Comparison of ENCODE assay signal across 1 cellular context in the genomic region with DNA sequence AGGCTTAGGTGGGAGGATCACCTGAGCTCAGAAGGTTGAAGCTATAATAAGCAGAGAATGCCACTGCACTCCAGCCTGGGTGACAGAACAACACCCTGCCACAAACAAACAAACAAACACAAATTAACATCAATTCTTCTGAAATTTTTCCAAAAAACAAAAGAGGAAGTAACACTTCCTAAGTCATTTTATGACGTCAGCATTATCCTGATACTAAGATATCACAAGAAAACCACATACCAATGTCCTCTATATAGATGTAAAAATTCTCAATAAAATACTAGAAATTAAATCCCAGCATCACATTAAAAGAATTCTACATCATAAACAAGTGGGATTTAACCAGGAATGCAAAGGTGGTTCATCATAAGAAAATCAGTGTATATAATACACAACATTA.
A peak's percentile ranks its signal among the peaks of the same experiment; 100 is the strongest.
TF ChIP-seq lines count a peak whose summit lies in the region.

No MANE protein-coding gene starts in this region.

TF ChIP-seq in K562, 482 proteins besides CTCF, POLR2A, EP300 and RAD21 (continued from another document):
- TF ChIP-seq, protein P1, sequence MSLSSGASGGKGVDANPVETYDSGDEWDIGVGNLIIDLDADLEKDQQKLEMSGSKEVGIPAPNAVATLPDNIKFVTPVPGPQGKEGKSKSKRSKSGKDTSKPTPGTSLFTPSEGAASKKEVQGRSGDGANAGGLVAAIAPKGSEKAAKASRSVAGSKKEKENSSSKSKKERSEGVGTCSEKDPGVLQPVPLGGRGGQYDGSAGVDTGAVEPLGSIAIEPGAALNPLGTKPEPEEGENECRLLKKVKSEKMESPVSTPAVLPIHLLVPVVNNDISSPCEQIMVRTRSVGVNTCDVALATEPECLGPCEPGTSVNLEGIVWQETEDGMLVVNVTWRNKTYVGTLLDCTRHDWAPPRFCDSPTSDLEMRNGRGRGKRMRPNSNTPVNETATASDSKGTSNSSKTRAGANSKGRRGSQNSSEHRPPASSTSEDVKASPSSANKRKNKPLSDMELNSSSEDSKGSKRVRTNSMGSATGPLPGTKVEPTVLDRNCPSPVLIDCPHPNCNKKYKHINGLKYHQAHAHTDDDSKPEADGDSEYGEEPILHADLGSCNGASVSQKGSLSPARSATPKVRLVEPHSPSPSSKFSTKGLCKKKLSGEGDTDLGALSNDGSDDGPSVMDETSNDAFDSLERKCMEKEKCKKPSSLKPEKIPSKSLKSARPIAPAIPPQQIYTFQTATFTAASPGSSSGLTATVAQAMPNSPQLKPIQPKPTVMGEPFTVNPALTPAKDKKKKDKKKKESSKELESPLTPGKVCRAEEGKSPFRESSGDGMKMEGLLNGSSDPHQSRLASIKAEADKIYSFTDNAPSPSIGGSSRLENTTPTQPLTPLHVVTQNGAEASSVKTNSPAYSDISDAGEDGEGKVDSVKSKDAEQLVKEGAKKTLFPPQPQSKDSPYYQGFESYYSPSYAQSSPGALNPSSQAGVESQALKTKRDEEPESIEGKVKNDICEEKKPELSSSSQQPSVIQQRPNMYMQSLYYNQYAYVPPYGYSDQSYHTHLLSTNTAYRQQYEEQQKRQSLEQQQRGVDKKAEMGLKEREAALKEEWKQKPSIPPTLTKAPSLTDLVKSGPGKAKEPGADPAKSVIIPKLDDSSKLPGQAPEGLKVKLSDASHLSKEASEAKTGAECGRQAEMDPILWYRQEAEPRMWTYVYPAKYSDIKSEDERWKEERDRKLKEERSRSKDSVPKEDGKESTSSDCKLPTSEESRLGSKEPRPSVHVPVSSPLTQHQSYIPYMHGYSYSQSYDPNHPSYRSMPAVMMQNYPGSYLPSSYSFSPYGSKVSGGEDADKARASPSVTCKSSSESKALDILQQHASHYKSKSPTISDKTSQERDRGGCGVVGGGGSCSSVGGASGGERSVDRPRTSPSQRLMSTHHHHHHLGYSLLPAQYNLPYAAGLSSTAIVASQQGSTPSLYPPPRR (CRISPR knock-in tag; IDR thresholded peaks at IDR 0.05; ENCODE audit: borderline replicate concordance): no peak
- TF ChIP-seq ATF1 (CRISPR knock-in tag; IDR thresholded peaks at IDR 0.05) (no peak), ATF1 (tag; IDR thresholded peaks at IDR 0.05) (peak; percentile 66), THRAP3 (IDR thresholded peaks at IDR 0.05; ENCODE audit: borderline replicate concordance) (no peak), ZNF717 (CRISPR knock-in tag; IDR thresholded peaks at IDR 0.05) (no peak), MAFF (IDR thresholded peaks at IDR 0.05; ENCODE audit: low read length) (peak; percentile 68), WHSC1 (IDR thresholded peaks at IDR 0.05; ENCODE audit: low read length) (no peak), RNF219 (CRISPR knock-in tag; IDR thresholded peaks at IDR 0.05) (no peak), KAT8 (IDR thresholded peaks at IDR 0.05; ENCODE audit: low read depth) (no peak), PCBP2 (IDR thresholded peaks at IDR 0.05; ENCODE audit: low read depth, low read length, poor library complexity, severe bottlenecking) (no peak), CREM (IDR thresholded peaks at IDR 0.05; ENCODE audit: low read depth) (0 out of 2 replicates have a peak, but pooled peaks have one; percentile 31), NCOR1 (IDR thresholded peaks at IDR 0.05) (no peak), HDAC1 (IDR thresholded peaks at IDR 0.05) (no peak), ZNF280A (IDR thresholded peaks at IDR 0.05; ENCODE audit: low read depth, partially characterized antibody) (no peak), ATF7 (IDR thresholded peaks at IDR 0.05) (peak; percentile 90), SP1 (CRISPR knock-in tag; IDR thresholded peaks at IDR 0.05) (no peak), CLOCK (CRISPR knock-in tag; IDR thresholded peaks at IDR 0.05; ENCODE audit: borderline replicate concordance) (no peak), NR2C1 (IDR thresholded peaks at IDR 0.05) (no peak), NR2C1 (tag; IDR thresholded peaks at IDR 0.05) (no peak), NFE2 (IDR thresholded peaks at IDR 0.05; ENCODE audit: low read depth) (0 out of 2 replicates have a peak, but pooled peaks have one; percentile 29), CSDE1 (IDR thresholded peaks at IDR 0.05) (no peak), TBL1XR1 (IDR thresholded peaks at IDR 0.05; ENCODE audit: low read length in 2 of 2) (no peak), ATF3 (IDR thresholded peaks at IDR 0.05) (peak; percentile 63), ATF3 (CRISPR knock-in tag; conservative IDR thresholded peaks at IDR 0.05) (no peak), C11orf30 (IDR thresholded peaks at IDR 0.05; ENCODE audit: low read depth) (peak; percentile 76)
- TF ChIP-seq, protein P2, sequence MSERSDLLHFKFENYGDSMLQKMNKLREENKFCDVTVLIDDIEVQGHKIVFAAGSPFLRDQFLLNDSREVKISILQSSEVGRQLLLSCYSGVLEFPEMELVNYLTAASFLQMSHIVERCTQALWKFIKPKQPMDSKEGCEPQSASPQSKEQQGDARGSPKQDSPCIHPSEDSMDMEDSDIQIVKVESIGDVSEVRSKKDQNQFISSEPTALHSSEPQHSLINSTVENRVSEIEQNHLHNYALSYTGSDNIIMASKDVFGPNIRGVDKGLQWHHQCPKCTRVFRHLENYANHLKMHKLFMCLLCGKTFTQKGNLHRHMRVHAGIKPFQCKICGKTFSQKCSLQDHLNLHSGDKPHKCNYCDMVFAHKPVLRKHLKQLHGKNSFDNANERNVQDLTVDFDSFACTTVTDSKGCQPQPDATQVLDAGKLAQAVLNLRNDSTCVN (CRISPR knock-in tag; IDR thresholded peaks at IDR 0.05): no peak
TF ChIP-seq in K562: peak in this region for 11.
